8 cellular contexts compared by ENCODE assay signal in genomic region chr9:127557466-127557869, GRCh38. TPM values are rescaled to one million over a fixed set of nuclear protein-coding genes. Genes with fewer than 3 reads are reported as not detected.
DNase-seq lines count a peak whose midpoint lies in the region; ATAC-seq and TF ChIP-seq lines count a peak whose summit lies in the region.

No MANE protein-coding gene starts in this region.

- TF ChIP-seq CTCF in AG10803 (conservative IDR thresholded peaks at IDR 0.05; ENCODE audit: low read length) (no peak), mucosa of descending colon (IDR thresholded peaks at IDR 0.05) (no peak)

- H3K36me3 Mint-ChIP-seq in central memory CD8-positive, alpha-beta T cell (ENCODE audit: insufficient read depth), result no peaks in the 10 kb centered on the region

- intact Hi-C loops in mucosa of descending colon (cut with DNase I, micrococcal nuclease), result no loop called here

- H3K36me3 ChIP-seq in KOPT-K1 (ENCODE audit: insufficient read depth, low read length), result no peaks in the 10 kb centered on the region
- peaks cover 4% of the 10 kb centered on the region for H3K36me3 ChIP-seq in mucosa of descending colon (ENCODE audit: low read depth)

- peak overlapping the region; percentile 37 for H3K4me3 ChIP-seq in AG10803 (ENCODE audit: low read length)
- no peak overlapping the region for H3K4me3 ChIP-seq in mucosa of descending colon

- H3K27ac Mint-ChIP-seq in central memory CD8-positive, alpha-beta T cell (ENCODE audit: low read depth), result peak overlapping the region; percentile 79

- H3K4me3 Mint-ChIP-seq in central memory CD8-positive, alpha-beta T cell, result peak overlapping the region; percentile 64

- peaks cover 46% of the 10 kb centered on the region for H3K4me1 ChIP-seq in mucosa of descending colon (ENCODE audit: low read depth)

- DNase-seq in AG10803 (ENCODE audit: low read depth), result peak; percentile 62
- DNase-seq in central memory CD8-positive, alpha-beta T cell (ENCODE audit: low spot score in 2 of 2), result no peak
- DNase-seq in mucosa of descending colon, result no peak
- DNase-seq in OCI-M1 (lab: John Stamatoyannopoulos, UW), result no peak
- no peak for DNase-seq in NCI-H345 treated with DMSO at 0.1 percent for 48 hours (lab: John Stamatoyannopoulos, UW; ENCODE audit: unreplicated experiment)
- DNase-seq in NCI-H146 (lab: John Stamatoyannopoulos, UW), result no peak

- H3K9me3 ChIP-seq in KOPT-K1 (ENCODE audit: insufficient read depth, low read length, poor library complexity, severe bottlenecking), result no peaks in the 10 kb centered on the region
- no peaks in the 10 kb centered on the region for H3K9me3 ChIP-seq in mucosa of descending colon

- H3K4me1 Mint-ChIP-seq in central memory CD8-positive, alpha-beta T cell, result peaks cover 61% of the 10 kb centered on the region

- no peaks in the 10 kb centered on the region for H3K27me3 Mint-ChIP-seq in central memory CD8-positive, alpha-beta T cell

- ATAC-seq in central memory CD8-positive, alpha-beta T cell (replicated peaks; ENCODE audit: extremely low read depth, poor library complexity, severe bottlenecking), result no peak
- ATAC-seq in mucosa of descending colon (peak; percentile 2), HG02884 (IDR thresholded peaks at IDR 0.05; ENCODE audit: unreplicated experiment) (no peak)

- peak overlapping the region; percentile 82 for H3K27ac ChIP-seq in KOPT-K1 (ENCODE audit: low read depth, low read length, poor library complexity, severe bottlenecking)

- no peaks in the 10 kb centered on the region for H3K9me3 Mint-ChIP-seq in central memory CD8-positive, alpha-beta T cell

RNA-seq across cellular contexts. Expression of gene STXBP1, which starts 54.6 kb away (rescaled TPM):
- 10 to 100 TPM; 11.8 to 37.1 (median 17.1) TPM for total RNA-seq in mucosa of descending colon
